16 cellular contexts compared by ENCODE assay signal in genomic region chr12:46676396-46676795, GRCh38.
"Had no signal": no experiment of that assay in that cellular context is flagged by ENCODE, and none has a peak within 500 bp of the region (broad histone marks: within the 10 kb centered on the region; RNA-seq: fewer than 3 reads in every experiment).

No MANE protein-coding gene starts in this region.

- H3K4me3 ChIP-seq: cardiac muscle cell, esophagus muscularis mucosa, left ventricle myocardium inferior, upper lobe of left lung had no signal

- H3K9me3 ChIP-seq: ascending aorta, esophagus muscularis mucosa, left ventricle myocardium inferior, neutrophil, upper lobe of left lung had no signal

- H3K36me3 ChIP-seq: ascending aorta, cardiac muscle cell, esophagus muscularis mucosa, left ventricle myocardium inferior, neutrophil, upper lobe of left lung had no signal

- DNase-seq: activated CD4-positive, alpha-beta T cell treated with anti-CD3 and anti-CD28 coated beads, Interleukin-2, amount 10 ng/mL, durations not matched to agents 7 days and 5 days; activated CD8-positive, alpha-beta memory T cell treated with anti-CD3 and anti-CD28 coated beads for 24 hours; activated naive CD4-positive, alpha-beta T cell treated with Interleukin-2 at 50 U/mL for 16 hours; glutamatergic neuron; hypothalamus; left ventricle myocardium inferior; natural killer cell; stimulated activated CD4-positive, alpha-beta T cell treated with anti-CD3 and anti-CD28 coated beads, Interleukin-15, amount 100 ng/mL, for 24 hours; stimulated activated CD4-positive, alpha-beta T cell treated with anti-CD3 and anti-CD28 coated beads, Interleukin-4, amount 100 ng/mL, for 1 hour; substantia nigra had no signal

- H3K27me3 ChIP-seq: ascending aorta, cardiac muscle cell, esophagus muscularis mucosa, neutrophil, upper lobe of left lung had no signal

- H3K27ac ChIP-seq: ascending aorta, cardiac muscle cell, esophagus muscularis mucosa, left ventricle myocardium inferior, neutrophil, upper lobe of left lung had no signal

- FAIRE-seq: colon had no signal

- H3K4me1 ChIP-seq: left ventricle myocardium inferior had no signal
